Comparison of ENCODE assay signal across 8 cellular contexts in genomic region chr22:45645526-45646414, GRCh38. TPM values are rescaled to one million over a fixed set of nuclear protein-coding genes. Genes with fewer than 3 reads are reported as not detected.
A peak's percentile ranks its signal among the peaks of the same experiment; 100 is the strongest.
DNase-seq lines count a peak whose midpoint lies in the region; ATAC-seq and TF ChIP-seq lines count a peak whose summit lies in the region.

No MANE protein-coding gene starts in this region.

- intact Hi-C loops in dorsolateral prefrontal cortex (cut with DNase I) (loop anchor here (5.0 to 10.0 kb wide), 3 partner anchors 68 to 219 kb away; no protein-coding TSS in a partner anchor), lower lobe of right lung (cut with DNase I) (no loop called here)

- H3K9me3 ChIP-seq in lower lobe of right lung, result no peaks in the 10 kb centered on the region

- TF ChIP-seq CTCF in dorsolateral prefrontal cortex (IDR thresholded peaks at IDR 0.05 in 54 of 56, conservative IDR thresholded peaks at IDR 0.05 in 2 of 56; ENCODE audit: low read depth in 1 of 56, partially characterized antibody in 56 of 56) (peak; percentile 74 to 99 (median 96)), lower lobe of right lung (IDR thresholded peaks at IDR 0.05) (peak; percentile 98)

- H3K27ac ChIP-seq in dorsolateral prefrontal cortex (no peak overlapping the region), lower lobe of right lung (no peak overlapping the region)

- H3K4me1 ChIP-seq in lower lobe of right lung, result peaks cover 10% of the 10 kb centered on the region

- peaks cover 0 to 19% (median 0%) of the 10 kb centered on the region in 45 donors for H3K27me3 ChIP-seq in dorsolateral prefrontal cortex
- peaks cover 26% of the 10 kb centered on the region for H3K27me3 ChIP-seq in lower lobe of right lung (ENCODE audit: low read depth)

- ATAC-seq in GM21423 (IDR thresholded peaks at IDR 0.05; ENCODE audit: unreplicated experiment), result peak; percentile 58
- peak; percentile 93 to 97 for ATAC-seq in lower lobe of right lung
- no peak for ATAC-seq in GM18505 (IDR thresholded peaks at IDR 0.05; ENCODE audit: unreplicated experiment)

- DNase-seq in AG08396 (ENCODE audit: low spot score) (peak; percentile 88), NCI-H526 treated with DMSO at 0.1 percent for 48 hours (lab: John Stamatoyannopoulos, UW) (peak; percentile 53), dorsolateral prefrontal cortex (peak in 9 of 10 donors; percentile 42 to 85 (median 62)), lower lobe of right lung (peak; percentile 83)
- peak; percentile 79 to 83 for DNase-seq in activated CD4-positive, alpha-beta T cell treated with anti-CD3 and anti-CD28 coated beads, Interleukin-2, amount 50 U/mL, for 48 hours
- DNase-seq in stimulated activated CD8-positive, alpha-beta memory T cell treated with anti-CD3 and anti-CD28 coated beads, Interleukin-12 subunit alpha, Interleukin-12 subunit beta, amount 100 ng/mL, for 4 hours (ENCODE audit: low read depth), result peak; percentile 70

- TF ChIP-seq POLR2A in GM18505 (IDR thresholded peaks at IDR 0.05; ENCODE audit: borderline replicate concordance, extremely low read depth, insufficient read depth, insufficient read length), result no peak

- peak overlapping the region in 26 of 59 donors; percentile 2 to 45 (median 25) for H3K4me3 ChIP-seq in dorsolateral prefrontal cortex
- no peak overlapping the region for H3K4me3 ChIP-seq in lower lobe of right lung

- H3K36me3 ChIP-seq in lower lobe of right lung, result no peaks in the 10 kb centered on the region

RNA-seq across cellular contexts. Expression of gene ATXN10, which starts 25.9 kb away (rescaled TPM):
- total RNA-seq in dorsolateral prefrontal cortex, result 100 to 1,000 TPM; 180 to 317 (median 244) TPM
- total RNA-seq in lower lobe of right lung, result 106 TPM
